Comparison of ENCODE assay signal across 9 cellular contexts in the genomic region with DNA sequence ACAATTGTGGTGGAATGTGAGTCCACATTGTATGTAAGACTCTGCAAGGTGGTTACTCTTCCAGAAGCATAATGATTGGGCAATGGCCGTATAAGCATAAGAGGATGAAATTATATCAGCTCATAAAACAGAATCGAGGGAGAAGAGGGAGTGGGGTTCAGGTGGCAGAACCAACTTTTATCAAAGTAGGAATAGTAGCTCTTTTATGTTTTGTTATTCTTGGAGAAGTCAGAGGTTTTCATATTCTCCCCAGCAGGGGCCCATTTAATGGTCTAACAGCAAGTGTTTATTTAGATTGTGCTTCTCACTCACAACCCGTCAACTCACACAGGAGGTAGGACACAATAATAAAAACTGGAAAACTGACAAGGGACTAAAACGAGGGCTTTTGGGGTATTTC.
"Had no signal": no experiment of that assay in that cellular context is flagged by ENCODE, and none has a peak within 500 bp of the region (broad histone marks: within the 10 kb centered on the region; RNA-seq: fewer than 3 reads in every experiment).

No MANE protein-coding gene starts in this region.

- H3K27me3 Mint-ChIP-seq: IgD-negative memory B cell had no signal

- H3K27ac Mint-ChIP-seq: HFFc6, IgD-negative memory B cell had no signal

- DNase-seq: GOT3, H7, HFFc6, KBM-7 had no signal

- H3K4me1 ChIP-seq: HAP-1 had no signal

- H3K4me3 Mint-ChIP-seq: HFFc6, IgD-negative memory B cell had no signal

- H3K36me3 ChIP-seq: HAP-1 had no signal

- H3K36me3 Mint-ChIP-seq: IgD-negative memory B cell had no signal

- FAIRE-seq: HepG2 had no signal

- H3K9me3 ChIP-seq: HAP-1 had no signal

- H3K4me3 ChIP-seq: HAP-1 had no signal

- H3K27ac ChIP-seq: HL-60 had no signal

- ATAC-seq: HCT116, HepG2 had no signal

- H3K4me1 Mint-ChIP-seq: IgD-negative memory B cell had no signal
